Comparison of ENCODE assay signal across 27 cellular contexts in the genomic region with DNA sequence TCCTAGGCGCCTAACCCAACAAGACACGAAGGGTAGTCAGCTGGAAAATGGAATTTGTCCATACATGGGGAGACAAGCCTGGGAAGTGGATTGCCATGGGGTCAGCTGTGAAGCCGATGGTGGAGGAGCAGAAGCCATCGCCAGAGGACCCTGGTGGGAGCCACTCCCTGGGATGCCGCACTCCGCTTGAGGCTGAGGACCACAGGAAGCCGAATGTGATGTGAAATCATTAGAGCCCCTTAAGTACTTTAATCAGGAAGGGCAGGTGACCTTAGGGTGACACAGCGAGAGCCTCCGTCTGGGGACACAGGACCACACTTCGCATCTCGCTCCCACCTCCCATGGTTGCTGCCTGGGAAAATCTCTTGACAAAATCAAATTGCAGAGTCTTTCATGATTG.
"Had no signal": no experiment of that assay in that cellular context is flagged by ENCODE, and none has a peak within 500 bp of the region (broad histone marks: within the 10 kb centered on the region; RNA-seq: fewer than 3 reads in every experiment).

No MANE protein-coding gene starts in this region.

- H3K4me3 Mint-ChIP-seq: activated CD4-positive, alpha-beta T cell treated with anti-CD3 and anti-CD28 coated beads for 36 hours; activated CD8-positive, alpha-beta T cell treated with anti-CD3 and anti-CD28 coated beads, Interleukin-2, amount 10 ng/mL, durations not matched to agents 7 days and 5 days; activated naive CD4-positive, alpha-beta T cell treated with anti-CD3 and anti-CD28 coated beads, Interleukin-2, amount 50 U/mL, for 24 hours; T-cell had no signal

- DNase-seq: activated CD4-positive, alpha-beta T cell treated with anti-CD3 and anti-CD28 coated beads for 36 hours; activated CD8-positive, alpha-beta memory T cell treated with anti-CD3 and anti-CD28 coated beads, Interleukin-2, amount 50 U/mL, for 48 hours; activated CD8-positive, alpha-beta T cell treated with anti-CD3 and anti-CD28 coated beads, Interleukin-2, amount 10 ng/mL, durations not matched to agents 7 days and 5 days; activated effector memory CD4-positive, alpha-beta T cell treated with Interleukin-2 at 50 U/mL for 16 hours; activated naive CD4-positive, alpha-beta T cell; activated T-cell treated with anti-CD3 and anti-CD28 coated beads, Interleukin-2, amount 50 U/mL, for 1 hour; aorta; NCI-H1092 treated with DMSO at 0.1 percent for 48 hours; NCI-H1417 treated with DMSO at 0.1 percent for 48 hours; NCI-H1694; NCI-H2029; NCI-H2107; NCI-H2171 treated with DMSO at 0.1 percent for 48 hours; NCI-H226; NCI-H526; NCI-H774; OCI-M1; RPMI8226; T-cell; T-helper 2 cell; T1000; WERI-Rb-1 had no signal

- H3K4me3 ChIP-seq: SK-N-MC had no signal

- H3K4me1 Mint-ChIP-seq: activated CD4-positive, alpha-beta T cell treated with anti-CD3 and anti-CD28 coated beads for 36 hours; activated naive CD4-positive, alpha-beta T cell treated with anti-CD3 and anti-CD28 coated beads, Interleukin-2, amount 50 U/mL, for 24 hours; T-cell had no signal

- H3K27me3 Mint-ChIP-seq: activated naive CD4-positive, alpha-beta T cell treated with anti-CD3 and anti-CD28 coated beads, Interleukin-2, amount 50 U/mL, for 24 hours had no signal

- ATAC-seq: activated CD4-positive, alpha-beta T cell treated with anti-CD3 and anti-CD28 coated beads for 36 hours; activated CD8-positive, alpha-beta T cell treated with anti-CD3 and anti-CD28 coated beads, Interleukin-2, amount 10 ng/mL, durations not matched to agents 7 days and 5 days; Panc1; Right ventricle myocardium inferior; T-cell had no signal

- H3K27ac Mint-ChIP-seq: activated CD4-positive, alpha-beta T cell treated with anti-CD3 and anti-CD28 coated beads for 36 hours; activated CD8-positive, alpha-beta T cell treated with anti-CD3 and anti-CD28 coated beads, Interleukin-2, amount 10 ng/mL, durations not matched to agents 7 days and 5 days; activated naive CD4-positive, alpha-beta T cell treated with anti-CD3 and anti-CD28 coated beads, Interleukin-2, amount 50 U/mL, for 24 hours; T-cell had no signal

- H3K27ac ChIP-seq: KMS-11, SK-N-MC, WERI-Rb-1 had no signal

- H3K9me3 Mint-ChIP-seq: activated naive CD4-positive, alpha-beta T cell treated with anti-CD3 and anti-CD28 coated beads, Interleukin-2, amount 50 U/mL, for 24 hours; T-cell had no signal

- H3K36me3 ChIP-seq: WERI-Rb-1 had no signal

- H3K36me3 Mint-ChIP-seq: activated naive CD4-positive, alpha-beta T cell treated with anti-CD3 and anti-CD28 coated beads, Interleukin-2, amount 50 U/mL, for 24 hours; T-cell had no signal
